Comparison of ENCODE assay signal across 1 cellular context in the genomic region with DNA sequence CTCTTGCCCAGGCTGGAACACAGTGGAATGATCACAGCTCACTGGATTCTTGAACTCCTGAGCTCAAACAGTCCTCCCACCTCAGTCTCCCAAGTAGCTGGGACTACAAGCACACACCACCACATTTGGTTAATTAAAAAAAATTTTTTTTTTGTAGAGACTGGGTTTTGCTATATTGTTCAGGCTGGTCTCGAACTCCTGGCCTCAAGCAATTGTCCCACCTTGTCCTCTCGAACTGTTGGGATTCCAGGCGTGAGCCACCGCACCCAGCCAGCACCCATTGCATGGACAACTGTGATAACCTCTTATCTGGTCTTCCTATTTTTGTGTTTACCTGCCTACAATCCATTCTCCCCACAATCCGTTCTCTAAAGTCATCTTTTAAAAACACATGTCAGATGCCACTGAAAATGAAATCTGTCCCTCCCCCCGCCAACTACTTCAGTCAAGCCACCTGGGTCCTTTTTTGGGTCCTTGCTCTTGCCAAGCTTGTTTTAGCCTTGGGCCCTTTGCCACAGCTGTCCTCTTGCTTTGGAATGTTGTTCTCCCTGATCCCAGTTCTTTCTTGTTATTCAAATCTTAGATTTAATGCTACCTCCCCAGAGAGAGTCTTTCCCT.
A peak's percentile ranks its signal among the peaks of the same experiment; 100 is the strongest.
TF ChIP-seq lines count a peak whose summit lies in the region.

No MANE protein-coding gene starts in this region.

TF ChIP-seq in K562, 482 proteins besides CTCF, POLR2A, EP300 and RAD21 (continued from another document):
- no peak for TF ChIP-seq TCF7 (IDR thresholded peaks at IDR 0.05; ENCODE audit: borderline replicate concordance)
- peak; percentile 15; the same call in 1 of the 2 replicates for TF ChIP-seq NCOR1 (IDR thresholded peaks at IDR 0.05)
- peak; percentile 48 for TF ChIP-seq TAL1 (IDR thresholded peaks at IDR 0.05)
- peak; percentile 68 for TF ChIP-seq ARID1B (IDR thresholded peaks at IDR 0.05)
- peak; percentile 60 for TF ChIP-seq CBFA2T2 (conservative IDR thresholded peaks at IDR 0.05)
- peak; percentile 75 for TF ChIP-seq CBFA2T3 (IDR thresholded peaks at IDR 0.05)
